Comparison of ENCODE assay signal across 12 cellular contexts in the genomic region with DNA sequence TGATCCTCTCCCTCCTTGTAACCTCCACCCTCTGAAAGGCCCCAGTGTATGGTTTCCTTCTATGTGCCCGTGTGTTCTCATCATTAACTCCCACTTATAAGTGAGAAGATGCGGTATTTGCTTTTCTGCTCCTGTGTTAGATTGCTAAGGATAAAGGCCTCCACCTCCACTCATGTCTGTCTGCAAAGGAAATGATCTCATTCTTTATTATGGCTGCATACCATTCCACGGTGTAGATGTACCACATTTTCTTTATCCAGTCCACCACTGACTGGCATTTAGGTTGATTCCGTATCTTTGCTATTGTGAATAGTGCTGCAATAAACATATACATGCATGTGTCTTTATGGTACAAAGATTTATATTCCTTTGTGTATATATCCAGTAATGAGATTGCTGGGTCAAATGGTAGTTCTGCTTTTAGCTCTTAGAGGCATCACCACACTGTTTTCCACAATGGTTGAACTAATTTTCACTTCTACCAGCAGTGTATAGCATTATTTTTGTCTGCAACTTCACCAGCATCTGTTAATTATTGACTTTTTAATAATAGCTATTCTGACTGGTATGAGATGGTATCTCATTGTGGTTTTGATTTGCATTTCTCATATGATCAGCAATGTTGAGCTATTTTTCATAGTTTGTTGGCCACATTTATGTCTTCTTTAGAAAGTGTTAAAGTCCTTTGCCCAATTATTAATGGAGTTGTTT.
DNase-seq lines count a peak whose midpoint lies in the region; ATAC-seq and TF ChIP-seq lines count a peak whose summit lies in the region.
"Had no signal": no experiment of that assay in that cellular context is flagged by ENCODE, and none has a peak within 500 bp of the region (broad histone marks: within the 10 kb centered on the region; RNA-seq: fewer than 3 reads in every experiment).

No MANE protein-coding gene starts in this region.

- DNase-seq in omental fat pad (ENCODE audit: low spot score) (no peak), left cardiac atrium (no peak), NCI-H1048 (lab: John Stamatoyannopoulos, UW) (no peak), NCI-H524 treated with DMSO at 0.1 percent for 48 hours (lab: John Stamatoyannopoulos, UW) (no peak)
- DNase-seq: lower lobe of right lung; NCI-H510A treated with DMSO at 0.1 percent for 48 hours; stimulated activated naive CD4-positive, alpha-beta T cell; T-helper 17 cell had no signal

- intact Hi-C loops in left cardiac atrium (cut with DNase I) = no loop called here

- TF ChIP-seq CTCF in omental fat pad (IDR thresholded peaks at IDR 0.05) = no peak

- ATAC-seq in GM18520 (IDR thresholded peaks at IDR 0.05; ENCODE audit: unreplicated experiment) = peak; percentile 99
- peak; percentile 87 for ATAC-seq in GM21381 (IDR thresholded peaks at IDR 0.05; ENCODE audit: unreplicated experiment)
- ATAC-seq in HG02938 (IDR thresholded peaks at IDR 0.05; ENCODE audit: unreplicated experiment) = peak; percentile 93
- ATAC-seq in HG03520 (IDR thresholded peaks at IDR 0.05; ENCODE audit: unreplicated experiment) = peak; percentile 91
- ATAC-seq in omental fat pad (ENCODE audit: low FRiP score) = no peak
- ATAC-seq in left cardiac atrium = no peak
- ATAC-seq: lower lobe of right lung, T-helper 17 cell had no signal

Comparison
In these comparisons a context has a peak if more than half of its experiments do, and no peak if none do; other contexts are left out.
1. ATAC-seq: peak in GM18520 (single experiment), GM21381 (single experiment), HG02938 (single experiment) and HG03520 (single experiment); none in omental fat pad (single experiment) and left cardiac atrium (0 of 2).